ENCODE assay signal across 31 cellular contexts in the genomic region with DNA sequence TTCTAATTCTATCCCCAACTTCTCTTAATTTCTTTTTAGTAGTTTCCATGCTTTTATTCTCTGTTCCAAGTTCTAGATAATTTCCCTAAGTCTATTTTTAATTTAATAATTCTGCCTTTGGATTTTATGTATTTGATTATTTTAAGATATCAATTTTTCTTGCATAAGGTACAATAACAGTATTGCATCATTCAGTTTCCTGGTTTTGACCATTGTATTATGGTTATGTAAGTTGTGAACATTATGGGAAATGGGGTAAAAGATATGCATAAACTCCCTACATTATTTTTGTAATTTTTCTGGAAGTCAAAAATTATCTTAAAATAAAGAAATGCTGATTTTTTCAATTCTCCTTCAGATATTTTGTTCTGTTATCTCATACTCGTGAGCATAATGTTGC.
"Had no signal": no experiment of that assay in that cellular context is flagged by ENCODE, and none has a peak within 500 bp of the region (broad histone marks: within the 10 kb centered on the region; RNA-seq: fewer than 3 reads in every experiment).

No MANE protein-coding gene starts in this region.

- H3K9me3 ChIP-seq: esophagus squamous epithelium had no signal

- H3K4me1 Mint-ChIP-seq: activated CD4-positive, alpha-beta T cell treated with anti-CD3 and anti-CD28 coated beads for 36 hours; activated CD4-positive, alpha-beta T cell treated with anti-CD3 and anti-CD28 coated beads, Interleukin-2, amount 10 ng/mL, durations not matched to agents 24 days and 14 days; activated CD8-positive, alpha-beta memory T cell treated with anti-CD3 and anti-CD28 coated beads, Interleukin-2, amount 10 ng/mL, durations not matched to agents 7 days and 5 days; activated T-helper 17 cell treated with anti-CD3 and anti-CD28 coated beads, Interleukin-2, amount 50 U/mL, for 72 hours; central memory CD8-positive, alpha-beta T cell had no signal

- ATAC-seq: activated CD4-positive, alpha-beta T cell treated with anti-CD3 and anti-CD28 coated beads for 36 hours; activated CD8-positive, alpha-beta memory T cell treated with anti-CD3 and anti-CD28 coated beads, Interleukin-2, amount 10 ng/mL, durations not matched to agents 7 days and 5 days; activated CD8-positive, alpha-beta T cell treated with anti-CD3 and anti-CD28 coated beads, Interleukin-2, amount 10 ng/mL, durations not matched to agents 7 days and 5 days; activated T-helper 17 cell treated with anti-CD3 and anti-CD28 coated beads, Interleukin-2, amount 50 U/mL, for 72 hours had no signal

- H3K36me3 Mint-ChIP-seq: activated CD4-positive, alpha-beta memory T cell treated with anti-CD3 and anti-CD28 coated beads for 36 hours; activated CD8-positive, alpha-beta memory T cell treated with anti-CD3 and anti-CD28 coated beads, Interleukin-2, amount 10 ng/mL, durations not matched to agents 7 days and 5 days had no signal

- H3K4me3 ChIP-seq: coronary artery, dorsolateral prefrontal cortex, esophagus squamous epithelium had no signal

- DNase-seq: activated CD4-positive, alpha-beta memory T cell treated with anti-CD3 and anti-CD28 coated beads for 36 hours; activated CD4-positive, alpha-beta T cell treated with anti-CD3 and anti-CD28 coated beads for 36 hours; activated CD4-positive, alpha-beta T cell treated with anti-CD3 and anti-CD28 coated beads, Interleukin-2, amount 10 ng/mL, durations not matched to agents 24 days and 14 days; activated CD4-positive, CD25-positive, alpha-beta regulatory T cell; activated CD4-positive, CD25-positive, alpha-beta regulatory T cell treated with anti-CD3 and anti-CD28 coated beads, Interleukin-2, amount 50 U/mL, for 72 hours; activated CD8-positive, alpha-beta memory T cell treated with anti-CD3 and anti-CD28 coated beads, Interleukin-2, amount 10 ng/mL, durations not matched to agents 7 days and 5 days; activated CD8-positive, alpha-beta memory T cell treated with anti-CD3 and anti-CD28 coated beads, Interleukin-2, amount 50 U/mL, for 4 hours; activated CD8-positive, alpha-beta T cell treated with anti-CD3 and anti-CD28 coated beads, Interleukin-2, amount 10 ng/mL, durations not matched to agents 7 days and 5 days; activated effector memory CD4-positive, alpha-beta T cell treated with Interleukin-2 at 50 U/mL for 16 hours; activated gamma-delta T cell treated with Interleukin-2 at 50 U/mL for 16 hours; activated naive CD4-positive, alpha-beta T cell treated with anti-CD3 and anti-CD28 coated beads, Interleukin-2, amount 50 U/mL, for 16 hours; activated naive CD4-positive, alpha-beta T cell treated with Interleukin-2 at 50 U/mL for 16 hours; activated T-cell treated with anti-CD3 and anti-CD28 coated beads, Interleukin-2, amount 50 U/mL, for 24 hours; amniotic stem cell; anterior cingulate cortex; brain microvascular endothelial cell; dorsolateral prefrontal cortex; effector CD4-positive, alpha-beta T cell; esophagus squamous epithelium; foreskin fibroblast; head of caudate nucleus; T-helper 2 cell had no signal

- H3K9me3 Mint-ChIP-seq: activated CD4-positive, alpha-beta memory T cell treated with anti-CD3 and anti-CD28 coated beads for 36 hours; activated CD4-positive, alpha-beta T cell treated with anti-CD3 and anti-CD28 coated beads, Interleukin-2, amount 10 ng/mL, durations not matched to agents 24 days and 14 days; activated T-cell treated with anti-CD3 and anti-CD28 coated beads, Interleukin-2, amount 50 U/mL, for 24 hours; activated T-helper 17 cell treated with anti-CD3 and anti-CD28 coated beads, Interleukin-2, amount 50 U/mL, for 72 hours; central memory CD8-positive, alpha-beta T cell; dendritic cell treated with granulocyte-macrophage colony-stimulating factor and Interleukin-4, amounts not matched to agents 40 ng/mL and 50 ng/mL, for 4 days had no signal

- H3K27ac ChIP-seq: brain microvascular endothelial cell, coronary artery, dorsolateral prefrontal cortex, epithelial cell of prostate, esophagus squamous epithelium had no signal

- H3K4me1 ChIP-seq: esophagus squamous epithelium had no signal

- H3K4me3 Mint-ChIP-seq: activated CD4-positive, alpha-beta memory T cell treated with anti-CD3 and anti-CD28 coated beads for 36 hours; activated CD4-positive, alpha-beta T cell treated with anti-CD3 and anti-CD28 coated beads for 36 hours; activated CD4-positive, alpha-beta T cell treated with anti-CD3 and anti-CD28 coated beads, Interleukin-2, amount 10 ng/mL, durations not matched to agents 24 days and 14 days; activated CD8-positive, alpha-beta memory T cell treated with anti-CD3 and anti-CD28 coated beads, Interleukin-2, amount 10 ng/mL, durations not matched to agents 7 days and 5 days; activated CD8-positive, alpha-beta T cell treated with anti-CD3 and anti-CD28 coated beads, Interleukin-2, amount 10 ng/mL, durations not matched to agents 7 days and 5 days; activated naive CD8-positive, alpha-beta T cell; activated T-cell treated with anti-CD3 and anti-CD28 coated beads, Interleukin-2, amount 50 U/mL, for 24 hours; activated T-helper 17 cell treated with anti-CD3 and anti-CD28 coated beads, Interleukin-2, amount 50 U/mL, for 72 hours; central memory CD8-positive, alpha-beta T cell; dendritic cell treated with granulocyte-macrophage colony-stimulating factor and Interleukin-4, amounts not matched to agents 40 ng/mL and 50 ng/mL, for 4 days had no signal

- FAIRE-seq: astrocyte, bronchial epithelial cell, endothelial cell of umbilical vein had no signal

- H3K27ac Mint-ChIP-seq: activated CD4-positive, alpha-beta memory T cell treated with anti-CD3 and anti-CD28 coated beads for 36 hours; activated CD4-positive, alpha-beta T cell treated with anti-CD3 and anti-CD28 coated beads for 36 hours; activated CD4-positive, alpha-beta T cell treated with anti-CD3 and anti-CD28 coated beads, Interleukin-2, amount 10 ng/mL, durations not matched to agents 24 days and 14 days; activated CD8-positive, alpha-beta memory T cell treated with anti-CD3 and anti-CD28 coated beads, Interleukin-2, amount 10 ng/mL, durations not matched to agents 7 days and 5 days; activated CD8-positive, alpha-beta T cell treated with anti-CD3 and anti-CD28 coated beads, Interleukin-2, amount 10 ng/mL, durations not matched to agents 7 days and 5 days; activated naive CD8-positive, alpha-beta T cell; activated T-cell treated with anti-CD3 and anti-CD28 coated beads, Interleukin-2, amount 50 U/mL, for 24 hours; activated T-helper 17 cell treated with anti-CD3 and anti-CD28 coated beads, Interleukin-2, amount 50 U/mL, for 72 hours; dendritic cell treated with granulocyte-macrophage colony-stimulating factor and Interleukin-4, amounts not matched to agents 40 ng/mL and 50 ng/mL, for 4 days had no signal

- H3K36me3 ChIP-seq: brain microvascular endothelial cell, esophagus squamous epithelium had no signal
